In the genomic region with DNA sequence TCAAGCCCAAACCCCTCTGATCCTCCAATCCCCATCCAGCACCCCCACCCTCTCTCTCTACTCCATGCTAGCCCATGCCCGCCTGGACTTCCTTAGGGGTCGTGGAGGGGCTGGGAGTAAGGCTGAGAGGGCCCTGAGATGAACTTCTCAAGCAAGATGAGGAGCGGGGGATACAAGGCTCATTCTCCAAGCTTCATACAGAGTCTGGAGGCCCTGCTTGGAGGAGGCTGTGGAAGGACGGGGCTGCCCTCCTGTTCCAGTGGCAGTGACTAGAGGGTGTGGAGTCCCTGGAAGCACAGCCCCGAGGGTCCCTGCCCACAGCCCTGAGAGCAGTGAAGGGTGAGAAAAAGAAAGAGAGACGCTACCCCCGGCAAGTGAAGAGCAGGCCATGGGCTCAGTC, we compare ENCODE assay signal across 24 cellular contexts. TPM values are rescaled to one million over a fixed set of nuclear protein-coding genes. Genes with fewer than 3 reads are reported as not detected.
"Had no signal": no experiment of that assay in that cellular context is flagged by ENCODE, and none has a peak within 500 bp of the region (broad histone marks: within the 10 kb centered on the region; RNA-seq: fewer than 3 reads in every experiment).

No MANE protein-coding gene starts in this region.

- DNase-seq: activated CD4-positive, alpha-beta T cell treated with anti-CD3 and anti-CD28 coated beads, Interleukin-2, amount 10 ng/mL, durations not matched to agents 24 days and 14 days; activated CD8-positive, alpha-beta memory T cell treated with anti-CD3 and anti-CD28 coated beads, Interleukin-2, amount 50 U/mL, for 4 hours; activated CD8-positive, alpha-beta T cell treated with anti-CD3 and anti-CD28 coated beads for 36 hours; activated effector memory CD4-positive, alpha-beta T cell treated with Interleukin-2 at 50 U/mL for 16 hours; activated naive CD4-positive, alpha-beta T cell treated with anti-CD3 and anti-CD28 coated beads, Interleukin-2, amount 10 ng/mL, durations not matched to agents 7 days and 5 days; activated T-cell treated with anti-CD3 and anti-CD28 coated beads, Interleukin-2, amount 50 U/mL, for 4 hours; cerebellar nuclear complex; effector CD8-positive, alpha-beta T cell; left ventricle myocardium inferior; mammary epithelial cell; naive thymus-derived CD4-positive, alpha-beta T cell; nucleus accumbens; retina; spleen; stimulated activated naive CD4-positive, alpha-beta T cell; T-cell; T-helper 9 cell had no signal

- H3K27me3 ChIP-seq: ascending aorta, esophagus muscularis mucosa, spleen had no signal

- H3K27me3 Mint-ChIP-seq: activated CD4-positive, alpha-beta T cell treated with anti-CD3 and anti-CD28 coated beads, Interleukin-2, amount 10 ng/mL, durations not matched to agents 24 days and 14 days; activated CD8-positive, alpha-beta T cell treated with anti-CD3 and anti-CD28 coated beads for 36 hours; activated naive CD4-positive, alpha-beta T cell treated with anti-CD3 and anti-CD28 coated beads, Interleukin-2, amount 10 ng/mL, durations not matched to agents 7 days and 5 days; naive thymus-derived CD4-positive, alpha-beta T cell; T-cell had no signal

- H3K36me3 Mint-ChIP-seq: activated naive CD4-positive, alpha-beta T cell treated with anti-CD3 and anti-CD28 coated beads, Interleukin-2, amount 10 ng/mL, durations not matched to agents 7 days and 5 days; naive thymus-derived CD4-positive, alpha-beta T cell; T-cell had no signal

- H3K4me3 ChIP-seq: ascending aorta, esophagus muscularis mucosa, left ventricle myocardium inferior, spleen had no signal

- H3K4me1 Mint-ChIP-seq: T-cell had no signal

- H3K9me3 ChIP-seq: ascending aorta, esophagus muscularis mucosa, left ventricle myocardium inferior, SK-N-SH, spleen had no signal

- H3K4me2 ChIP-seq: SK-N-SH had no signal

- H3K4me3 Mint-ChIP-seq: activated CD4-positive, alpha-beta T cell treated with anti-CD3 and anti-CD28 coated beads, Interleukin-2, amount 10 ng/mL, durations not matched to agents 24 days and 14 days; activated CD8-positive, alpha-beta T cell treated with anti-CD3 and anti-CD28 coated beads for 36 hours; activated naive CD4-positive, alpha-beta T cell treated with anti-CD3 and anti-CD28 coated beads, Interleukin-2, amount 10 ng/mL, durations not matched to agents 7 days and 5 days; activated T-cell treated with anti-CD3 and anti-CD28 coated beads, Interleukin-2, amount 50 U/mL, for 4 hours; naive thymus-derived CD4-positive, alpha-beta T cell; T-cell had no signal

- H3K27ac Mint-ChIP-seq: activated CD4-positive, alpha-beta T cell treated with anti-CD3 and anti-CD28 coated beads, Interleukin-2, amount 10 ng/mL, durations not matched to agents 24 days and 14 days; activated CD8-positive, alpha-beta T cell treated with anti-CD3 and anti-CD28 coated beads for 36 hours; activated naive CD4-positive, alpha-beta T cell treated with anti-CD3 and anti-CD28 coated beads, Interleukin-2, amount 10 ng/mL, durations not matched to agents 7 days and 5 days; naive thymus-derived CD4-positive, alpha-beta T cell; T-cell had no signal

- H3K9me2 ChIP-seq: SK-N-SH had no signal

- H3K9me3 Mint-ChIP-seq: activated CD4-positive, alpha-beta T cell treated with anti-CD3 and anti-CD28 coated beads, Interleukin-2, amount 10 ng/mL, durations not matched to agents 24 days and 14 days; activated CD8-positive, alpha-beta T cell treated with anti-CD3 and anti-CD28 coated beads for 36 hours; activated naive CD4-positive, alpha-beta T cell treated with anti-CD3 and anti-CD28 coated beads, Interleukin-2, amount 10 ng/mL, durations not matched to agents 7 days and 5 days; activated T-cell treated with anti-CD3 and anti-CD28 coated beads, Interleukin-2, amount 50 U/mL, for 4 hours; naive thymus-derived CD4-positive, alpha-beta T cell; T-cell had no signal

- H3K27ac ChIP-seq: ascending aorta, esophagus muscularis mucosa, left ventricle myocardium inferior, spleen had no signal

- H3K36me3 ChIP-seq: ascending aorta had no signal

- ATAC-seq: activated CD8-positive, alpha-beta T cell treated with anti-CD3 and anti-CD28 coated beads for 36 hours; activated T-cell treated with anti-CD3 and anti-CD28 coated beads, Interleukin-2, amount 50 U/mL, for 4 hours; naive thymus-derived CD4-positive, alpha-beta T cell; T-cell had no signal

- H3K9ac ChIP-seq: SK-N-SH had no signal

- H3K4me1 ChIP-seq: ascending aorta, esophagus muscularis mucosa, left ventricle myocardium inferior, spleen had no signal

RNA-seq across cellular contexts. Expression of gene EMX1, which starts 45.6 kb away (rescaled TPM):
- total RNA-seq: activated CD4-positive, alpha-beta T cell treated with anti-CD3 and anti-CD28 coated beads, Interleukin-2, amount 10 ng/mL, durations not matched to agents 24 days and 14 days; activated CD8-positive, alpha-beta T cell treated with anti-CD3 and anti-CD28 coated beads for 36 hours; ascending aorta; endothelial cell of umbilical vein; esophagus muscularis mucosa; left ventricle myocardium inferior; mammary epithelial cell; naive thymus-derived CD4-positive, alpha-beta T cell; posterior vena cava; spleen; T-cell; ureter had no signal
- polyA plus RNA-seq: endothelial cell of umbilical vein; keratinocyte; mammary epithelial cell; naive thymus-derived CD4-positive, alpha-beta T cell; SK-N-SH; spleen had no signal
